In genomic region chr9:73609381-73609780, GRCh38 we compare ENCODE assay signal across 23 cellular contexts.
"Had no signal": no experiment of that assay in that cellular context is flagged by ENCODE, and none has a peak within 500 bp of the region (broad histone marks: within the 10 kb centered on the region; RNA-seq: fewer than 3 reads in every experiment).

No MANE protein-coding gene starts in this region.

- H3K4me3 ChIP-seq: colonic mucosa, esophagus squamous epithelium, gastrocnemius medialis, heart right ventricle, left lung, lower lobe of right lung, mucosa of descending colon had no signal

- ATAC-seq: effector memory CD8-positive, alpha-beta T cell; esophagus mucosa; gastrocnemius medialis; heart right ventricle; left cardiac atrium; left lung; left ventricle myocardium superior; lower lobe of right lung; mucosa of descending colon had no signal

- DNase-seq: colonic mucosa; cortex of kidney; effector CD8-positive, alpha-beta T cell; effector memory CD8-positive, alpha-beta T cell; endodermal cell; erythroblast; esophagus squamous epithelium; foreskin fibroblast; foreskin melanocyte; gastrocnemius medialis; glutamatergic neuron; head of caudate nucleus; heart right ventricle; hippocampal formation; left cardiac atrium; left lung; left ventricle myocardium superior; lower lobe of right lung; mesenchymal stem cell; mucosa of descending colon; naive B cell had no signal

- H3K9me3 ChIP-seq: colonic mucosa, esophagus squamous epithelium, gastrocnemius medialis, heart right ventricle, left lung, lower lobe of right lung, mucosa of descending colon had no signal

- H3K27me3 ChIP-seq: colonic mucosa, esophagus squamous epithelium, gastrocnemius medialis, heart right ventricle, left lung had no signal

- H3K36me3 ChIP-seq: colonic mucosa, esophagus squamous epithelium, gastrocnemius medialis, heart right ventricle, left lung, lower lobe of right lung had no signal

- H3K27ac ChIP-seq: colonic mucosa, epithelial cell of prostate, esophagus squamous epithelium, gastrocnemius medialis, heart right ventricle, left lung, lower lobe of right lung had no signal

- H3K4me1 ChIP-seq: colonic mucosa, gastrocnemius medialis, heart right ventricle, left lung, lower lobe of right lung had no signal
